ENCODE assay signal across 1 cellular context in genomic region chr2:96249654-96250053, GRCh38.
TF ChIP-seq lines count a peak whose summit lies in the region.

No MANE protein-coding gene starts in this region.

TF ChIP-seq in SK-N-SH, 30 proteins besides CTCF, POLR2A, EP300 and RAD21 (continued from another document):
- TF ChIP-seq ZBTB33 (IDR thresholded peaks at IDR 0.05; ENCODE audit: borderline replicate concordance, low read depth) (no peak), GABPA (IDR thresholded peaks at IDR 0.05; ENCODE audit: low read depth) (no peak; the same call in 1 of the 2 replicates), JUND (IDR thresholded peaks at IDR 0.05) (no peak), MXI1 (IDR thresholded peaks at IDR 0.05; ENCODE audit: low read depth, low read length) (0 out of 2 replicates have a peak, but pooled peaks have one; percentile 46), PBX3 (IDR thresholded peaks at IDR 0.05) (no peak), NFIC (IDR thresholded peaks at IDR 0.05; ENCODE audit: borderline replicate concordance) (peak; percentile 69), POLR2AphosphoS5 (IDR thresholded peaks at IDR 0.05; ENCODE audit: low read depth, low read length) (peak; percentile 81), FOXJ3 (CRISPR knock-in tag; IDR thresholded peaks at IDR 0.05) (no peak), CHD2 (IDR thresholded peaks at IDR 0.05; ENCODE audit: low read length, partially characterized antibody) (no peak)
